Comparison of ENCODE assay signal across 19 cellular contexts in genomic region chr14:81312289-81312876, GRCh38.
DNase-seq lines count a peak whose midpoint lies in the region; ATAC-seq and TF ChIP-seq lines count a peak whose summit lies in the region.
"Had no signal": no experiment of that assay in that cellular context is flagged by ENCODE, and none has a peak within 500 bp of the region (broad histone marks: within the 10 kb centered on the region; RNA-seq: fewer than 3 reads in every experiment).

No MANE protein-coding gene starts in this region.

- no peak overlapping the region for H2BK5ac ChIP-seq in trophoblast cell (ENCODE audit: low read depth, low read length, poor library complexity)

- H4K91ac ChIP-seq in trophoblast cell (ENCODE audit: low read depth, low read length): no peak overlapping the region

- no peaks in the 10 kb centered on the region for H3K9me3 ChIP-seq in esophagus squamous epithelium
- peaks cover 2% of the 10 kb centered on the region for H3K9me3 ChIP-seq in trophoblast cell (ENCODE audit: insufficient read depth, low read depth, low read length)
- H3K9me3 ChIP-seq: adrenal gland, prostate gland, tibial artery had no signal

- intact Hi-C loops in esophagus squamous epithelium (cut with DNase I): no loop called here

- H3K79me2 ChIP-seq in trophoblast cell (ENCODE audit: control insufficient read depth, insufficient read depth, low read length, poor library complexity): peaks cover 1% of the 10 kb centered on the region

- H3K4me3 ChIP-seq in esophagus squamous epithelium: no peak overlapping the region
- H3K4me3 ChIP-seq in trophoblast cell (ENCODE audit: low read depth, low read length): no peak overlapping the region
- H3K4me3 ChIP-seq: adrenal gland, prostate gland, tibial artery had no signal

- ATAC-seq in GM19351 (IDR thresholded peaks at IDR 0.05; ENCODE audit: unreplicated experiment): peak; percentile 63

- no peak overlapping the region for H3K4me2 ChIP-seq in trophoblast cell (ENCODE audit: low read length)

- H3K9ac ChIP-seq in trophoblast cell (ENCODE audit: low read length): no peak overlapping the region

- WGBS in esophagus squamous epithelium, 2 donors: 31 to 41% methylated on average over 3 of the region's 3 CpGs
- WGBS in trophoblast cell (ENCODE audit: extremely low coverage, insufficient coverage, insufficient read length): no CpG with 5 or more reads among the region's 3 CpGs

- no peaks in the 10 kb centered on the region for H3K36me3 Mint-ChIP-seq in osteocyte (ENCODE audit: unreplicated experiment)

- H3K27me3 Mint-ChIP-seq in osteocyte (ENCODE audit: unreplicated experiment): no peaks in the 10 kb centered on the region
- H3K27me3 Mint-ChIP-seq: activated CD4-positive, alpha-beta T cell treated with anti-CD3 and anti-CD28 coated beads, Interleukin-2, amount 10 ng/mL, durations not matched to agents 24 days and 14 days had no signal

- H3K23ac ChIP-seq in trophoblast cell (ENCODE audit: low read length): no peak overlapping the region

- no peak overlapping the region for H2BK120ac ChIP-seq in trophoblast cell (ENCODE audit: insufficient read depth, low read length, poor library complexity)

- peak overlapping the region; percentile 36 for H3K4ac ChIP-seq in trophoblast cell (ENCODE audit: low read depth, low read length)

- H4K12ac ChIP-seq in trophoblast cell (ENCODE audit: low read depth, low read length): no peak overlapping the region

- H3K36me3 ChIP-seq in esophagus squamous epithelium (no peaks in the 10 kb centered on the region), trophoblast cell (ENCODE audit: control insufficient read depth in 1 of 2, insufficient read depth in 2 of 2, low read length in 2 of 2) (no peaks in the 10 kb centered on the region)
- H3K36me3 ChIP-seq: adrenal gland, prostate gland, tibial artery had no signal

- no peak overlapping the region for H2AFZ ChIP-seq in trophoblast cell (ENCODE audit: insufficient read depth, low read length, poor library complexity)

- H3K18ac ChIP-seq in trophoblast cell (ENCODE audit: low read length): no peak overlapping the region

- H3K14ac ChIP-seq in trophoblast cell (ENCODE audit: low read length): no peak overlapping the region

- H3K4me1 ChIP-seq in esophagus squamous epithelium: peaks cover 6 to 61% (median 33%) of the 10 kb centered on the region in 3 donors
- H3K4me1 ChIP-seq in trophoblast cell (ENCODE audit: control insufficient read depth in 1 of 2, insufficient read depth in 2 of 2, low read length in 2 of 2): peaks cover 9 to 16% of the 10 kb centered on the region in 2 experiments
- H3K4me1 ChIP-seq: adrenal gland, prostate gland had no signal

- no peak overlapping the region for H3K27ac Mint-ChIP-seq in osteocyte (ENCODE audit: unreplicated experiment)
- H3K27ac Mint-ChIP-seq: activated CD4-positive, alpha-beta T cell treated with anti-CD3 and anti-CD28 coated beads, Interleukin-2, amount 10 ng/mL, durations not matched to agents 24 days and 14 days; CD4-positive, alpha-beta T cell; T-helper 1 cell treated with Interleukin-12 subunit alpha and Interleukin-12 subunit beta and Interleukin-4 antibody, amounts not matched to agents 30 μg/mL and 1 μg/mL, for 36 hours had no signal

- no peak overlapping the region for H2AK5ac ChIP-seq in trophoblast cell (ENCODE audit: low read length)

- no peak overlapping the region for H2BK12ac ChIP-seq in trophoblast cell (ENCODE audit: low read length)

- peak; percentile 69 for DNase-seq in NCI-H69 (lab: John Stamatoyannopoulos, UW)
- DNase-seq in esophagus squamous epithelium (lab: John Stamatoyannopoulos, UW): no peak
- peak in 1 of 2 donors; percentile 33 for DNase-seq in trophoblast cell
- no peak for DNase-seq in SW480 (ENCODE audit: low spot score)
- DNase-seq in activated T-cell treated with anti-CD3 and anti-CD28 coated beads, Interleukin-2, amount 50 U/mL, for 1 hour: no peak
- DNase-seq in osteocyte (ENCODE audit: extremely low spot score, unreplicated experiment): no peak
- DNase-seq: activated CD4-positive, alpha-beta T cell treated with anti-CD3 and anti-CD28 coated beads, Interleukin-2, amount 10 ng/mL, durations not matched to agents 24 days and 14 days; activated effector memory CD4-positive, alpha-beta T cell treated with anti-CD3 and anti-CD28 coated beads, Interleukin-2, amount 50 U/mL, for 16 hours; adrenal gland; CD4-positive, alpha-beta T cell; HCEC 1CT; NCI-H1417; NCI-H526 treated with DMSO at 0.1 percent for 48 hours; stimulated activated CD4-positive, alpha-beta T cell treated with anti-CD3 and anti-CD28 coated beads, Interleukin-2, amount 100 ng/mL, for 24 hours; stimulated activated naive CD4-positive, alpha-beta T cell treated with Interleukin-2 at 50 U/mL for 16 hours; tibial artery had no signal

- no peaks in the 10 kb centered on the region for H3K9me3 Mint-ChIP-seq in osteocyte (ENCODE audit: unreplicated experiment)
- H3K9me3 Mint-ChIP-seq: activated CD4-positive, alpha-beta T cell treated with anti-CD3 and anti-CD28 coated beads, Interleukin-2, amount 10 ng/mL, durations not matched to agents 24 days and 14 days; CD4-positive, alpha-beta T cell; T-helper 1 cell treated with Interleukin-12 subunit alpha and Interleukin-12 subunit beta and Interleukin-4 antibody, amounts not matched to agents 30 μg/mL and 1 μg/mL, for 36 hours had no signal

- no peak for TF ChIP-seq POLR2A in esophagus squamous epithelium (IDR thresholded peaks at IDR 0.05)

- no peak overlapping the region for H4K8ac ChIP-seq in trophoblast cell (ENCODE audit: low read depth, low read length)

- no peaks in the 10 kb centered on the region for H3K4me1 Mint-ChIP-seq in osteocyte (ENCODE audit: unreplicated experiment)
- H3K4me1 Mint-ChIP-seq: activated CD4-positive, alpha-beta T cell treated with anti-CD3 and anti-CD28 coated beads, Interleukin-2, amount 10 ng/mL, durations not matched to agents 24 days and 14 days had no signal

- H3K79me1 ChIP-seq in trophoblast cell (ENCODE audit: low read length): no peaks in the 10 kb centered on the region

- no peak overlapping the region for H3K4me3 Mint-ChIP-seq in osteocyte (ENCODE audit: unreplicated experiment)
- H3K4me3 Mint-ChIP-seq: activated CD4-positive, alpha-beta T cell treated with anti-CD3 and anti-CD28 coated beads, Interleukin-2, amount 10 ng/mL, durations not matched to agents 24 days and 14 days; CD4-positive, alpha-beta T cell; T-helper 1 cell treated with Interleukin-12 subunit alpha and Interleukin-12 subunit beta and Interleukin-4 antibody, amounts not matched to agents 30 μg/mL and 1 μg/mL, for 36 hours had no signal

- peak overlapping the region; percentile 39 to 68 (median 52) for H3K27ac ChIP-seq in esophagus squamous epithelium
- H3K27ac ChIP-seq in trophoblast cell (ENCODE audit: low read depth, low read length): no peak overlapping the region
- H3K27ac ChIP-seq: adrenal gland, prostate gland, tibial artery had no signal

- TF ChIP-seq CTCF in esophagus squamous epithelium (IDR thresholded peaks at IDR 0.05) (no peak), osteocyte (IDR thresholded peaks at IDR 0.05) (no peak)

- H3K27me3 ChIP-seq in esophagus squamous epithelium: no peaks in the 10 kb centered on the region
- no peaks in the 10 kb centered on the region for H3K27me3 ChIP-seq in trophoblast cell (ENCODE audit: insufficient read depth, low read length)
- H3K27me3 ChIP-seq: adrenal gland, tibial artery had no signal
